Comparison of ENCODE assay signal across 21 cellular contexts in genomic region chr14:25862068-25862467, GRCh38.
DNase-seq lines count a peak whose midpoint lies in the region; ATAC-seq, FAIRE-seq and TF ChIP-seq lines count a peak whose summit lies in the region.
"Had no signal": no experiment of that assay in that cellular context is flagged by ENCODE, and none has a peak within 500 bp of the region (broad histone marks: within the 10 kb centered on the region; RNA-seq: fewer than 3 reads in every experiment).

No MANE protein-coding gene starts in this region.

- H3K4me1 ChIP-seq in HepG2 (ENCODE audit: insufficient read depth, low read length) (no peaks in the 10 kb centered on the region), right lobe of liver (no peaks in the 10 kb centered on the region), K562 (replicated peaks in 1 of 2; ENCODE audit: control insufficient read depth in 2 of 2, insufficient read depth in 2 of 2, low read length in 2 of 2) (no peaks in the 10 kb centered on the region)
- H3K4me1 ChIP-seq: BE2C had no signal

- H3F3A ChIP-seq in neural cell (ENCODE audit: insufficient read depth, low read length, poor library complexity, severe bottlenecking), result peaks cover 4% of the 10 kb centered on the region

- BruUV-seq in HepG2 (replicated peaks; lab: Mats Ljungman, UMichigan), result no TSS peak
- BruUV-seq in K562 (replicated peaks; lab: Mats Ljungman, UMichigan), result no TSS peak

- TF ChIP-seq EP300 in HepG2 (IDR thresholded peaks at IDR 0.05; ENCODE audit: low read depth in 2 of 2, low read length in 2 of 2) (no peak), HepG2 (CRISPR knock-in tag; IDR thresholded peaks at IDR 0.05; ENCODE audit: borderline replicate concordance) (no peak), K562 (IDR thresholded peaks at IDR 0.05; ENCODE audit: low read length) (no peak), neural cell (conservative IDR thresholded peaks at IDR 0.05; ENCODE audit: poor library complexity, severe bottlenecking) (peak; percentile 83)

- POLR2A ChIA-PET in HepG2 (lab: Yijun Ruan, JAX) (no interaction called here), K562 (lab: Yijun Ruan, JAX) (no interaction called here)

- H2AFZ ChIP-seq in HepG2 (ENCODE audit: low read length), result no peak overlapping the region
- no peak overlapping the region for H2AFZ ChIP-seq in K562 (ENCODE audit: low read depth, low read length)
- peak overlapping the region; percentile 43 for H2AFZ ChIP-seq in neural cell (ENCODE audit: low read depth, low read length)

- TF ChIP-seq CTCF in HepG2 (CRISPR knock-in tag; IDR thresholded peaks at IDR 0.05) (no peak), right lobe of liver (IDR thresholded peaks at IDR 0.05) (no peak), K562 (IDR thresholded peaks at IDR 0.05 in 2 of 3, conservative IDR thresholded peaks at IDR 0.05 in 1 of 3; ENCODE audit: insufficient read depth in 2 of 3, low read depth in 1 of 3, low read length in 3 of 3) (no peak), neural cell (IDR thresholded peaks at IDR 0.05; ENCODE audit: poor library complexity, severe bottlenecking) (no peak)

- no peaks in the 10 kb centered on the region for H3K9me1 ChIP-seq in K562 (ENCODE audit: control insufficient read depth, insufficient read depth, low read length)

- in situ Hi-C loops in HepG2 (cut with HindIII; ENCODE audit: extremely low pct_ligation_motif_present, low pct_unique_long_range_greater_than_20kb) (no loop called here), K562 (cut with MboI) (no loop called here)

- intact Hi-C loops in HepG2 (cut with micrococcal nuclease; ENCODE audit: unreplicated experiment) (no loop called here), right lobe of liver (cut with DNase I) (no loop called here), K562 (cut with micrococcal nuclease) (no loop called here)

- WGBS in HepG2 (ENCODE audit: low lambda C conversion rate), result 16% methylated on average over 3 of the region's 3 CpGs
- 60% methylated on average over 3 of the region's 3 CpGs for WGBS in right lobe of liver (ENCODE audit: insufficient coverage, low coverage, low lambda C conversion rate, missing lambda C conversion rate)
- 0% methylated on average over 1 of the region's 3 CpGs for WGBS in K562 (ENCODE audit: insufficient coverage, low coverage, missing lambda C conversion rate)

- H3K4me3 ChIP-seq in HepG2 (replicated peaks in 1 of 3; ENCODE audit: insufficient read depth in 1 of 3, low read depth in 2 of 3, low read length in 3 of 3) (no peak overlapping the region), right lobe of liver (no peak overlapping the region), K562 (no peak overlapping the region), neural cell (ENCODE audit: low read length) (no peak overlapping the region)

- ATAC-seq in HepG2, result no peak
- no peak for ATAC-seq in right lobe of liver
- ATAC-seq in K562, result no peak
- ATAC-seq in left lobe of liver, result no peak

- TF ChIP-seq POLR2A in HepG2 (IDR thresholded peaks at IDR 0.05; ENCODE audit: insufficient read depth in 1 of 2, low read depth in 2 of 2, low read length in 2 of 2) (no peak), right lobe of liver (IDR thresholded peaks at IDR 0.05) (no peak), K562 (conservative IDR thresholded peaks at IDR 0.05) (no peak)

- H3K4me2 ChIP-seq in HepG2 (ENCODE audit: low read depth, low read length) (no peak overlapping the region), K562 (ENCODE audit: insufficient read depth, low read length) (no peak overlapping the region), neural cell (ENCODE audit: low read length) (peak overlapping the region; percentile 42)

- H3K9ac ChIP-seq in HepG2 (ENCODE audit: insufficient read depth, low read depth, low read length) (no peak overlapping the region), K562 (ENCODE audit: insufficient read depth in 1 of 2, low read depth in 2 of 2, low read length in 2 of 2) (no peak overlapping the region), neural cell (ENCODE audit: low read length) (peak overlapping the region; percentile 40)

- CTCF ChIA-PET in HepG2 (lab: Yijun Ruan, JAX; ENCODE audit: low intra/inter-chr PET ratio, low total read pairs), result no interaction called here
- CTCF ChIA-PET in K562 (lab: Yijun Ruan, JAX; ENCODE audit: low intra/inter-chr PET ratio), result no interaction called here

- H3K9me3 ChIP-seq in HepG2 (ENCODE audit: low read length) (peaks cover 86% of the 10 kb centered on the region), right lobe of liver (no peaks in the 10 kb centered on the region), K562 (replicated peaks; ENCODE audit: control insufficient read depth, insufficient read depth, low read depth, low read length) (no peaks in the 10 kb centered on the region), neural cell (ENCODE audit: low read length) (no peaks in the 10 kb centered on the region)
- H3K9me3 ChIP-seq: BE2C had no signal

- H3K27ac ChIP-seq in HepG2 (ENCODE audit: extremely low read length, insufficient read depth, low read length), result no peak overlapping the region
- no peak overlapping the region for H3K27ac ChIP-seq in right lobe of liver
- H3K27ac ChIP-seq in K562 (ENCODE audit: extremely low read depth, low read depth, low read length), result no peak overlapping the region
- peak overlapping the region; percentile 80 for H3K27ac ChIP-seq in neural cell (ENCODE audit: low read length)

- no peak for DNase-seq in HepG2 (ENCODE audit: low spot score)
- no peak for DNase-seq in right lobe of liver
- DNase-seq in K562 (ENCODE audit: extremely low read depth in 1 of 4, low spot score in 3 of 4), result no peak
- DNase-seq in NCI-H1092 (lab: John Stamatoyannopoulos, UW), result no peak
- DNase-seq in left lobe of liver (ENCODE audit: low spot score), result no peak
- DNase-seq: ACHN; BE2C; C1 segment of cervical spinal cord; CD4-positive, CD25-positive, alpha-beta regulatory T cell; CD8-positive, alpha-beta memory T cell; COR-L47; DMS 273 treated with DMSO at 0.1 percent for 48 hours; DMS79; GDM1; H9 had no signal

- no peak for TF ChIP-seq RAD21 in HepG2 (CRISPR knock-in tag; IDR thresholded peaks at IDR 0.05)
- TF ChIP-seq RAD21 in K562 (CRISPR knock-in tag; conservative IDR thresholded peaks at IDR 0.05 in 1 of 2, IDR thresholded peaks at IDR 0.05 in 1 of 2), result no peak
- TF ChIP-seq RAD21 in neural cell (conservative IDR thresholded peaks at IDR 0.05), result peak; percentile 36

- H3K9me2 ChIP-seq in neural cell (ENCODE audit: insufficient read depth, low read length), result no peaks in the 10 kb centered on the region

- no peaks in the 10 kb centered on the region for H4K20me1 ChIP-seq in HepG2 (ENCODE audit: insufficient read depth, low read length)
- H4K20me1 ChIP-seq in K562 (replicated peaks; ENCODE audit: control insufficient read depth, insufficient read depth, low read length), result no peaks in the 10 kb centered on the region
- no peaks in the 10 kb centered on the region for H4K20me1 ChIP-seq in neural cell (ENCODE audit: insufficient read depth)

- no peaks in the 10 kb centered on the region for H3K79me2 ChIP-seq in HepG2 (ENCODE audit: insufficient read depth, low read length)
- H3K79me2 ChIP-seq in K562 (ENCODE audit: control insufficient read depth, insufficient read depth, low read length), result no peaks in the 10 kb centered on the region
- H3K79me2 ChIP-seq in neural cell (replicated peaks; ENCODE audit: insufficient read depth, low read length), result no peaks in the 10 kb centered on the region

- H3K36me3 ChIP-seq in HepG2 (replicated peaks in 1 of 2; ENCODE audit: control insufficient read depth in 1 of 2, insufficient read depth in 2 of 2, low read length in 2 of 2) (no peaks in the 10 kb centered on the region), right lobe of liver (no peaks in the 10 kb centered on the region), K562 (ENCODE audit: control insufficient read depth, insufficient read depth, low read length) (no peaks in the 10 kb centered on the region), neural cell (ENCODE audit: insufficient read depth, low read length) (no peaks in the 10 kb centered on the region)
- H3K36me3 ChIP-seq: BE2C had no signal

- FAIRE-seq in HepG2 (lab: Jason Lieb, UNC) (no peak), K562 (lab: Jason Lieb, UNC) (no peak)
- FAIRE-seq: A204.1, GM12892, GM18507, H1, HTR-8/SVneo had no signal

- H3K27me3 ChIP-seq in HepG2 (ENCODE audit: control insufficient read depth in 1 of 2, insufficient read depth in 2 of 2, low read length in 2 of 2) (no peaks in the 10 kb centered on the region), right lobe of liver (no peaks in the 10 kb centered on the region), K562 (ENCODE audit: control insufficient read depth in 2 of 2, insufficient read depth in 2 of 2, low read length in 2 of 2) (no peaks in the 10 kb centered on the region), neural cell (ENCODE audit: insufficient read depth, low read depth, low read length) (no peaks in the 10 kb centered on the region)
- H3K27me3 ChIP-seq: BE2C had no signal

TF ChIP-seq in HepG2, 621 proteins besides CTCF, POLR2A, EP300 and RAD21:
- no peak for TF ChIP-seq STAG1 (CRISPR knock-in tag; IDR thresholded peaks at IDR 0.05)
- TF ChIP-seq RFX1 (IDR thresholded peaks at IDR 0.05), result peak; percentile 56; the same call in 1 of the 2 replicates
TF ChIP-seq in HepG2: peak in this region for 1.

TF ChIP-seq in K562, 482 proteins besides CTCF, POLR2A, EP300 and RAD21:
- TF ChIP-seq ZNF785 (CRISPR knock-in tag; IDR thresholded peaks at IDR 0.05) (no peak), RFX1 (IDR thresholded peaks at IDR 0.05) (peak; percentile 34; the same call in 1 of the 2 replicates)
TF ChIP-seq in K562: peak in this region for 1.

TF ChIP-seq in neural cell, 6 proteins besides CTCF, POLR2A, EP300 and RAD21 (continues in another document):
- TF ChIP-seq POLR2AphosphoS5 (IDR thresholded peaks at IDR 0.05) (no peak), SMC3 (conservative IDR thresholded peaks at IDR 0.05; ENCODE audit: poor library complexity) (peak; percentile 44)

Comparison
In these comparisons a context has a peak if more than half of its experiments do, and no peak if none do; other contexts are left out.
1. Of the 241 proteins assayed by ChIP-seq in both HepG2 and K562: peak only in HepG2: none; only in K562: none; in both: RFX1; in neither: 240.